In the genomic region with DNA sequence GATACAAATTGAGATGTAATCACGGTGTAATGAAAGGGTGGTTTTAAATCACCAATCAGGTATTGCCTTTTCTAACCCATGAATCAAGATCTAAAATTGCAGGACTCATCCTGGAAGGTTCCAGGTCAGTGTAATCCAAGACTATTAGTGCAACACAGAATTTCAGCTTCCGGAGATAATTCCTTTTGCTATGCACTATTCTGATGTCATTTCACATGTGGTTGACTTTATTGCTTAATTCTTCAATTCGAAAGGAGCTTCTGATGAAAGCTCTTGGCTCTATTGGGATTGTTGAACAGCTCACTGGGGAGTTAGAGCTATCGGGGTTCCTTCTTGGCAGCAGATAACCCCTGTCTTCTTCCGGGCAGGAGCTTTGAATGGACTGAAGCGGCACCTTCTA, we compare ENCODE assay signal across 23 cellular contexts.
"Had no signal": no experiment of that assay in that cellular context is flagged by ENCODE, and none has a peak within 500 bp of the region (broad histone marks: within the 10 kb centered on the region; RNA-seq: fewer than 3 reads in every experiment).

No MANE protein-coding gene starts in this region.

- H3K36me3 ChIP-seq: prostate gland had no signal

- H3K4me1 ChIP-seq: foreskin keratinocyte, pancreas, prostate gland, right atrium auricular region, stomach, thyroid gland, vagina had no signal

- ATAC-seq: activated CD8-positive, alpha-beta memory T cell treated with anti-CD3 and anti-CD28 coated beads, Interleukin-2, amount 10 ng/mL, durations not matched to agents 7 days and 5 days; activated CD8-positive, alpha-beta T cell treated with anti-CD3 and anti-CD28 coated beads, Interleukin-2, amount 10 ng/mL, durations not matched to agents 7 days and 5 days; esophagus mucosa; foreskin keratinocyte; pancreas; stimulated activated naive B cell treated with anti-CD40 and anti-IgM and Interleukin-4, amounts not matched to agents 10 μg/mL and 1 μg/mL and 100 μg/mL, for 72 hours had no signal

- H3K27ac ChIP-seq: foreskin keratinocyte, heart left ventricle, pancreas, prostate gland, right atrium auricular region, stomach, thyroid gland, upper lobe of left lung, vagina had no signal

- H3K27me3 ChIP-seq: foreskin keratinocyte, heart left ventricle, pancreas, right atrium auricular region, stomach, thyroid gland, upper lobe of left lung, vagina had no signal

- DNase-seq: activated B cell treated with CpG ODN at 0.5 μM for 24 hours; activated CD8-positive, alpha-beta memory T cell treated with anti-CD3 and anti-CD28 coated beads, Interleukin-2, amount 10 ng/mL, durations not matched to agents 7 days and 5 days; activated CD8-positive, alpha-beta T cell treated with anti-CD3 and anti-CD28 coated beads, Interleukin-2, amount 10 ng/mL, durations not matched to agents 7 days and 5 days; activated T-cell treated with anti-CD3 and anti-CD28 coated beads, Interleukin-2, amount 50 U/mL, for 48 hours; aorta; foreskin keratinocyte; heart left ventricle; hypothalamus; immature natural killer cell; naive B cell; nucleus accumbens; pancreas; stimulated activated CD4-positive, alpha-beta T cell treated with anti-CD3 and anti-CD28 coated beads, Interleukin-15, amount 100 ng/mL, for 24 hours; stimulated activated CD4-positive, alpha-beta T cell treated with anti-CD3 and anti-CD28 coated beads, Interleukin-2, amount 100 ng/mL, for 24 hours; stimulated activated naive B cell treated with anti-CD40 and anti-IgM and Interleukin-4, amounts not matched to agents 10 μg/mL and 1 μg/mL and 100 μg/mL, for 72 hours; stomach; T-helper 2 cell; thyroid gland; upper lobe of left lung had no signal

- H3K9me3 ChIP-seq: heart left ventricle, pancreas, prostate gland, right atrium auricular region, stomach, thyroid gland, upper lobe of left lung, vagina had no signal

- H3K4me3 ChIP-seq: heart left ventricle, pancreas, prostate gland, right atrium auricular region, stomach, thyroid gland, upper lobe of left lung, vagina had no signal
